11 cellular contexts compared by ENCODE assay signal in genomic region chr4:69095301-69095731, GRCh38. TPM values are rescaled to one million over a fixed set of nuclear protein-coding genes. Genes with fewer than 3 reads are reported as not detected.
DNase-seq lines count a peak whose midpoint lies in the region; ATAC-seq and TF ChIP-seq lines count a peak whose summit lies in the region.
"Had no signal": no experiment of that assay in that cellular context is flagged by ENCODE, and none has a peak within 500 bp of the region (broad histone marks: within the 10 kb centered on the region; RNA-seq: fewer than 3 reads in every experiment).

No MANE protein-coding gene starts in this region.

- H3K4me1 Mint-ChIP-seq in stimulated activated effector memory CD8-positive, alpha-beta T cell treated with anti-CD3 and anti-CD28 coated beads, Interleukin-12 subunit alpha, Interleukin-12 subunit beta, amount 100 ng/mL, for 72 hours, result no peaks in the 10 kb centered on the region
- H3K4me1 Mint-ChIP-seq: naive thymus-derived CD8-positive, alpha-beta T cell; T-helper 17 cell had no signal

- no peaks in the 10 kb centered on the region for H4K20me1 ChIP-seq in hepatocyte (ENCODE audit: insufficient read depth, poor library complexity, severe bottlenecking)

- peak overlapping the region; percentile 75 for H3K27ac ChIP-seq in ACC112 (ENCODE audit: low read depth, low read length)
- peak overlapping the region; percentile 42 for H3K27ac ChIP-seq in hepatocyte

- H3K36me3 Mint-ChIP-seq in stimulated activated effector memory CD8-positive, alpha-beta T cell treated with anti-CD3 and anti-CD28 coated beads, Interleukin-12 subunit alpha, Interleukin-12 subunit beta, amount 100 ng/mL, for 72 hours, result no peaks in the 10 kb centered on the region
- H3K36me3 Mint-ChIP-seq: naive thymus-derived CD8-positive, alpha-beta T cell had no signal

- peak; percentile 45 for DNase-seq in adipocyte (ENCODE audit: low read depth)
- DNase-seq in hepatocyte (ENCODE audit: low spot score), result no peak
- DNase-seq in NCI-H2171 (lab: John Stamatoyannopoulos, UW), result no peak
- no peak for DNase-seq in stimulated activated effector memory CD8-positive, alpha-beta T cell treated with anti-CD3 and anti-CD28 coated beads, Interleukin-12 subunit alpha, Interleukin-12 subunit beta, amount 100 ng/mL, for 72 hours (ENCODE audit: low spot score in 2 of 2)
- no peak for DNase-seq in NCI-H2196 (lab: John Stamatoyannopoulos, UW; ENCODE audit: unreplicated experiment)
- DNase-seq: naive thymus-derived CD8-positive, alpha-beta T cell; stimulated activated CD4-positive, alpha-beta T cell treated with anti-CD3 and anti-CD28 coated beads, Interleukin-4, amount 100 ng/mL, for 1 hour; T-helper 17 cell had no signal

- WGBS in hepatocyte (ENCODE audit: low lambda C conversion rate, missing lambda C conversion rate), result 47% methylated on average over 2 of the region's 2 CpGs

- H3K9ac ChIP-seq in adipocyte (ENCODE audit: low read length), result no peak overlapping the region

- H3K4me2 ChIP-seq in hepatocyte, result peak overlapping the region; percentile 53

- H3K9me2 ChIP-seq in hepatocyte (replicated peaks; ENCODE audit: insufficient read depth), result no peaks in the 10 kb centered on the region

- H3K9me3 ChIP-seq in adipocyte (ENCODE audit: control insufficient read depth, low read length) (no peaks in the 10 kb centered on the region), hepatocyte (ENCODE audit: low read depth) (no peaks in the 10 kb centered on the region)

- H3K27me3 ChIP-seq in ACC112 (ENCODE audit: insufficient read depth, low read length) (no peaks in the 10 kb centered on the region), adipocyte (replicated peaks; ENCODE audit: control insufficient read depth, insufficient read depth, low read length) (no peaks in the 10 kb centered on the region), hepatocyte (no peaks in the 10 kb centered on the region)

- H3K27ac Mint-ChIP-seq in stimulated activated effector memory CD8-positive, alpha-beta T cell treated with anti-CD3 and anti-CD28 coated beads, Interleukin-12 subunit alpha, Interleukin-12 subunit beta, amount 100 ng/mL, for 72 hours, result no peak overlapping the region
- H3K27ac Mint-ChIP-seq: naive thymus-derived CD8-positive, alpha-beta T cell; T-helper 17 cell had no signal

- H2AFZ ChIP-seq in ACC112 (ENCODE audit: low read length, unreplicated experiment) (peak overlapping the region; percentile 20), hepatocyte (peak overlapping the region; percentile 8)

- no peaks in the 10 kb centered on the region for H3K79me2 ChIP-seq in ACC112 (ENCODE audit: control insufficient read depth, insufficient read depth, low read length, unreplicated experiment)
- no peaks in the 10 kb centered on the region for H3K79me2 ChIP-seq in hepatocyte

- no peak overlapping the region for H3K4me3 ChIP-seq in ACC112 (ENCODE audit: low read depth, low read length)
- H3K4me3 ChIP-seq in adipocyte (ENCODE audit: low read length), result no peak overlapping the region
- no peak overlapping the region for H3K4me3 ChIP-seq in hepatocyte

- H3K4me3 Mint-ChIP-seq in stimulated activated effector memory CD8-positive, alpha-beta T cell treated with anti-CD3 and anti-CD28 coated beads, Interleukin-12 subunit alpha, Interleukin-12 subunit beta, amount 100 ng/mL, for 72 hours, result no peak overlapping the region
- H3K4me3 Mint-ChIP-seq: naive thymus-derived CD8-positive, alpha-beta T cell; T-helper 17 cell had no signal

- peak; percentile 53 for ATAC-seq in HG03457 (IDR thresholded peaks at IDR 0.05; ENCODE audit: unreplicated experiment)
- ATAC-seq in HG03439 (IDR thresholded peaks at IDR 0.05; ENCODE audit: unreplicated experiment), result no peak
- no peak for ATAC-seq in stimulated activated effector memory CD8-positive, alpha-beta T cell treated with anti-CD3 and anti-CD28 coated beads, Interleukin-12 subunit alpha, Interleukin-12 subunit beta, amount 100 ng/mL, for 72 hours
- ATAC-seq: naive thymus-derived CD8-positive, alpha-beta T cell; T-helper 17 cell had no signal

- H3K36me3 ChIP-seq in ACC112 (ENCODE audit: insufficient read depth, low read length) (no peaks in the 10 kb centered on the region), adipocyte (ENCODE audit: control insufficient read depth, insufficient read depth, low read length, severe bottlenecking) (no peaks in the 10 kb centered on the region), hepatocyte (replicated peaks; ENCODE audit: insufficient read depth, low read depth) (no peaks in the 10 kb centered on the region)

- no peak for TF ChIP-seq CTCF in hepatocyte (IDR thresholded peaks at IDR 0.05; ENCODE audit: poor library complexity)

- peaks cover 41% of the 10 kb centered on the region for H3K4me1 ChIP-seq in ACC112 (ENCODE audit: control insufficient read depth, insufficient read depth, low read length, unreplicated experiment)
- peaks cover 7% of the 10 kb centered on the region for H3K4me1 ChIP-seq in adipocyte (ENCODE audit: control insufficient read depth, insufficient read depth, low read length)
- peaks cover 13% of the 10 kb centered on the region for H3K4me1 ChIP-seq in hepatocyte (ENCODE audit: insufficient read depth)

- peaks cover 10% of the 10 kb centered on the region for H3K9me3 Mint-ChIP-seq in stimulated activated effector memory CD8-positive, alpha-beta T cell treated with anti-CD3 and anti-CD28 coated beads, Interleukin-12 subunit alpha, Interleukin-12 subunit beta, amount 100 ng/mL, for 72 hours

RNA-seq across cellular contexts. Expression of gene UGT2B7, which starts 1.0 kb away (rescaled TPM):
- 114 and 125 TPM in 2 replicates for total RNA-seq in hepatocyte
- polyA plus RNA-seq in hepatocyte, result 67.7 and 90.0 TPM in 2 replicates
- total RNA-seq: naive thymus-derived CD8-positive, alpha-beta T cell; T-helper 17 cell had no signal
- polyA plus RNA-seq: naive thymus-derived CD8-positive, alpha-beta T cell had no signal
